Comparison of ENCODE assay signal across 8 cellular contexts in genomic region chr9:135907446-135908333, GRCh38. TPM values are rescaled to one million over a fixed set of nuclear protein-coding genes. Genes with fewer than 3 reads are reported as not detected.
A peak's percentile ranks its signal among the peaks of the same experiment; 100 is the strongest.
DNase-seq lines count a peak whose midpoint lies in the region; ATAC-seq and TF ChIP-seq lines count a peak whose summit lies in the region.

Gene CAMSAP1, minus strand, starts transcription at chr9:135907546. Its CDS starts 387 bp downstream, at chr9:135907159.

- no peaks in the 10 kb centered on the region for H3K9me2 ChIP-seq in PC-3 (replicated peaks; ENCODE audit: low read length)

- TF ChIP-seq POLR2A in erythroblast (IDR thresholded peaks at IDR 0.05; ENCODE audit: low read length) = peak; percentile 29

- H3K9ac ChIP-seq in PC-3 (ENCODE audit: low read length) (peak within 1 kb of the TSS; percentile 83), mucosa of rectum (ENCODE audit: low read depth in 1 of 2, low read length in 2 of 2) (peak within 1 kb of the TSS; percentile 52 to 65)

- no peak for TF ChIP-seq CTCF in PC-3 (conservative IDR thresholded peaks at IDR 0.05; ENCODE audit: low read depth, low read length)

- 0 out of 2 replicates have a peak, but pooled peaks cover 9% of the 10 kb centered on the region for H4K20me1 ChIP-seq in PC-3 (ENCODE audit: low read length)

- peaks cover 36% of the 10 kb centered on the region for H3K4me1 ChIP-seq in PC-3 (ENCODE audit: insufficient read depth, low read length)
- peaks cover 12 to 16% of the 10 kb centered on the region in 2 donors for H3K4me1 ChIP-seq in mucosa of rectum (ENCODE audit: control insufficient read depth in 2 of 2, insufficient read depth in 2 of 2, low read length in 2 of 2)

- peak within 1 kb of the TSS; percentile 56; the same call in 1 of the 2 replicates for H2AFZ ChIP-seq in PC-3 (ENCODE audit: low read length)

- POLR2A ChIA-PET in PC-3 (lab: Charles Lee; ENCODE audit: unreplicated experiment) = interaction anchor here (0.6 kb wide), 2 partner anchors 44 to 129 kb away, joined by 4 to 6 read pairs; no protein-coding TSS in a partner anchor

- H3K9me3 ChIP-seq in PC-3 (ENCODE audit: low read length) (no peaks in the 10 kb centered on the region), mucosa of rectum (ENCODE audit: control insufficient read depth in 2 of 2, low read length in 2 of 2) (no peaks in the 10 kb centered on the region)

- intact Hi-C loops in PC-3 (cut with micrococcal nuclease) = loop anchor here (2.0 to 5.0 kb wide), 2 partner anchors 55 to 111 kb away; partner anchors contain the start of gene UBAC1

- in situ Hi-C loops in KBM-7 (cut with MboI; ENCODE audit: low pct_unique_long_range_greater_than_20kb, low sequenced_read_pairs) = no loop called here

- H3K27ac ChIP-seq in PC-3 (ENCODE audit: low read length) = peak within 1 kb of the TSS; percentile 95
- peak within 1 kb of the TSS; percentile 51 to 67 for H3K27ac ChIP-seq in mucosa of rectum (ENCODE audit: low read depth in 2 of 2, low read length in 2 of 2)

- BruUV-seq in PC-3 (replicated peaks; lab: Mats Ljungman, UMichigan) = no TSS peak

- peak within 1 kb of the TSS; percentile 93 for H3K4me2 ChIP-seq in PC-3 (ENCODE audit: low read length)

- peaks cover 74% of the 10 kb centered on the region for H3K79me2 ChIP-seq in PC-3 (ENCODE audit: low read length)

- peaks cover 9% of the 10 kb centered on the region for H3F3A ChIP-seq in PC-3 (ENCODE audit: low read length, unreplicated experiment)

- H3K36me3 ChIP-seq in PC-3 (ENCODE audit: low read depth, low read length) (no peaks in the 10 kb centered on the region), mucosa of rectum (ENCODE audit: control insufficient read depth in 2 of 2, insufficient read depth in 2 of 2, low read length in 2 of 2) (peaks cover 3 to 4% of the 10 kb centered on the region in 2 donors)

- H3K27me3 ChIP-seq in PC-3 (ENCODE audit: low read length) (no peaks in the 10 kb centered on the region), mucosa of rectum (ENCODE audit: control insufficient read depth in 2 of 2, insufficient read depth in 2 of 2, low read length in 2 of 2) (no peaks in the 10 kb centered on the region)

- CTCF ChIA-PET in PC-3 (lab: Charles Lee) = no interaction called here

- peak; percentile 85 for DNase-seq in DMS153 (lab: John Stamatoyannopoulos, UW)
- DNase-seq in KBM-7 = peak; percentile 77
- peak; percentile 85 for DNase-seq in PC-3
- DNase-seq in activated T-cell treated with anti-CD3 and anti-CD28 coated beads, Interleukin-2, amount 50 U/mL, for 1 hour = peak; percentile 97
- peak; percentile 96 to 99 for DNase-seq in erythroblast (lab: John Stamatoyannopoulos, UW)
- DNase-seq in stimulated activated CD8-positive, alpha-beta memory T cell treated with anti-CD3 and anti-CD28 coated beads, Interleukin-4, amount 100 ng/mL, for 4 hours (ENCODE audit: low read depth in 2 of 2, low spot score in 1 of 2) = peak; percentile 82 to 86

- ATAC-seq in GM21576 (IDR thresholded peaks at IDR 0.05; ENCODE audit: unreplicated experiment) = peak; percentile 72
- peak; percentile 72 for ATAC-seq in PC-3

- H3K4me3 ChIP-seq in PC-3 (ENCODE audit: low read length) (peak within 1 kb of the TSS; percentile 90), mucosa of rectum (ENCODE audit: low read length in 2 of 2) (peak within 1 kb of the TSS; percentile 72 to 78)

RNA-seq across cellular contexts. Expression of gene CAMSAP1, which starts in this region (rescaled TPM):
- 16.4 and 32.0 TPM in 2 replicates for total RNA-seq in PC-3 (2014; rRNA removed)

Comparison
In these comparisons a context has a peak if more than half of its experiments do, and no peak if none do; other contexts are left out.
1. Peak in every context shown above with its lines: DNase-seq, ATAC-seq, H3K4me3 ChIP-seq and H3K27ac ChIP-seq.